ENCODE assay signal across 12 cellular contexts in the genomic region with DNA sequence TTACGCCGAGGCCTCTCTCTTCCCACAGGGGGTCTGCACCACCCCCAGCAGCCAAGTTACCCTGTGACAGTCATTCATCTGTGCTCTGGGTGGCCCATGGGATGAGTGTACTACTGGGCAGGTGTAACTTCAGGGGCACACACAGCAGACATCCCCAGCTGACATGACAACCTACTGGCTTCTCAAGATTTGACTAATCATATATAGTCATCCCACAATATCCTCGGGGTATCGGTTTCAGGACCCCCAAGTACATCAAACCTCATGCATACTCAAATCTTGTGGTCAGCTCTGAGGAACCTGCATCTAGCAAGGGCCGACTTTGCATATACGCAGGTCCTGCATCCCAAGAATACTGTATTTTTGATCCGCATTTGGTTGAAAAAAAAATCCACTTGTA.
DNase-seq lines count a peak whose midpoint lies in the region; ATAC-seq and TF ChIP-seq lines count a peak whose summit lies in the region.
"Had no signal": no experiment of that assay in that cellular context is flagged by ENCODE, and none has a peak within 500 bp of the region (broad histone marks: within the 10 kb centered on the region; RNA-seq: fewer than 3 reads in every experiment).

No MANE protein-coding gene starts in this region.

- in situ Hi-C loops in GM13977 (cut with MboI; ENCODE audit: low pct_unique_long_range_greater_than_20kb, low sequenced_read_pairs, unreplicated experiment): no loop called here

- ATAC-seq in GM19452 (IDR thresholded peaks at IDR 0.05; ENCODE audit: unreplicated experiment) (peak; percentile 77), HG02763 (IDR thresholded peaks at IDR 0.05; ENCODE audit: unreplicated experiment) (peak; percentile 77), HG03432 (IDR thresholded peaks at IDR 0.05; ENCODE audit: unreplicated experiment) (peak; percentile 79), aorta (ENCODE audit: low FRiP score) (no peak)

- no peaks in the 10 kb centered on the region for H3K27me3 ChIP-seq in colonic mucosa
- no peaks in the 10 kb centered on the region for H3K27me3 ChIP-seq in aorta (ENCODE audit: control insufficient read depth in 1 of 2, insufficient read depth in 2 of 2, low read length in 1 of 2)

- H3K27ac ChIP-seq in colonic mucosa (no peak overlapping the region), aorta (ENCODE audit: low read depth in 1 of 2, low read length in 2 of 2) (no peak overlapping the region)

- H3K4me3 ChIP-seq in colonic mucosa: no peak overlapping the region
- no peak overlapping the region for H3K4me3 ChIP-seq in aorta (ENCODE audit: low read length in 2 of 2)

- intact Hi-C loops in colonic mucosa (cut with DNase I): no loop called here
- intact Hi-C loops in aorta (cut with DNase I): no loop called here

- peak; percentile 25 for DNase-seq in GM13977 (ENCODE audit: low spot score)
- DNase-seq in OCI-M1 (lab: John Stamatoyannopoulos, UW): no peak
- no peak for DNase-seq in stimulated activated CD4-positive, alpha-beta T cell treated with anti-CD3 and anti-CD28 coated beads, Interleukin-2, amount 100 ng/mL, for 48 hours
- no peak for DNase-seq in colonic mucosa
- DNase-seq in aorta: no peak
- DNase-seq: activated CD4-positive, alpha-beta T cell treated with anti-CD3 and anti-CD28 coated beads, Interleukin-2, amount 50 U/mL, for 1 hour; MM.1S; NCI-H2171 treated with DMSO at 0.1 percent for 48 hours; nucleus accumbens had no signal

- TF ChIP-seq CTCF in GM13977 (IDR thresholded peaks at IDR 0.05; ENCODE audit: extremely low read depth, insufficient read depth, missing control alignments): no peak
- TF ChIP-seq CTCF in colonic mucosa (IDR thresholded peaks at IDR 0.05): no peak

- H3K9ac ChIP-seq in colonic mucosa (ENCODE audit: low read depth in 2 of 2, low read length in 2 of 2): no peak overlapping the region

- WGBS in aorta, 2 donors: 92 to 95% methylated on average over 7 of the region's 7 CpGs

- H3K9me3 ChIP-seq in colonic mucosa (no peaks in the 10 kb centered on the region), aorta (ENCODE audit: control insufficient read depth, low read length) (peaks cover 9% of the 10 kb centered on the region)

- no peaks in the 10 kb centered on the region for H3K4me1 ChIP-seq in colonic mucosa
- no peaks in the 10 kb centered on the region for H3K4me1 ChIP-seq in aorta (ENCODE audit: control insufficient read depth in 1 of 2, insufficient read depth in 2 of 2, low read length in 2 of 2)

- H3K36me3 ChIP-seq in colonic mucosa (no peaks in the 10 kb centered on the region), aorta (ENCODE audit: control insufficient read depth in 1 of 2, insufficient read depth in 2 of 2, low read length in 1 of 2) (no peaks in the 10 kb centered on the region)
